1 cellular context compared by ENCODE assay signal in genomic region chr17:48830840-48831548, GRCh38.
TF ChIP-seq lines count a peak whose summit lies in the region.

CALCOCO2 (plus strand) TSS chr17:48831035; CDS start chr17:48841708, 10,673 bp downstream.

TF ChIP-seq in K562, 482 proteins besides CTCF, POLR2A, EP300 and RAD21 (continued from another document and continues in another):
- TF ChIP-seq, protein P1, sequence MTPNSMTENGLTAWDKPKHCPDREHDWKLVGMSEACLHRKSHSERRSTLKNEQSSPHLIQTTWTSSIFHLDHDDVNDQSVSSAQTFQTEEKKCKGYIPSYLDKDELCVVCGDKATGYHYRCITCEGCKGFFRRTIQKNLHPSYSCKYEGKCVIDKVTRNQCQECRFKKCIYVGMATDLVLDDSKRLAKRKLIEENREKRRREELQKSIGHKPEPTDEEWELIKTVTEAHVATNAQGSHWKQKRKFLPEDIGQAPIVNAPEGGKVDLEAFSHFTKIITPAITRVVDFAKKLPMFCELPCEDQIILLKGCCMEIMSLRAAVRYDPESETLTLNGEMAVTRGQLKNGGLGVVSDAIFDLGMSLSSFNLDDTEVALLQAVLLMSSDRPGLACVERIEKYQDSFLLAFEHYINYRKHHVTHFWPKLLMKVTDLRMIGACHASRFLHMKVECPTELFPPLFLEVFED (CRISPR knock-in tag; conservative IDR thresholded peaks at IDR 0.05): 0 out of 2 replicates have a peak, but pooled peaks have one; percentile 27
- TF ChIP-seq HOMEZ (CRISPR knock-in tag; IDR thresholded peaks at IDR 0.05) (no peak), E2F3 (CRISPR knock-in tag; IDR thresholded peaks at IDR 0.05) (0 out of 2 replicates have a peak, but pooled peaks have one; percentile 43), ATF1 (CRISPR knock-in tag; IDR thresholded peaks at IDR 0.05) (peak; percentile 53; the same call in 1 of the 2 replicates), ATF1 (tag; IDR thresholded peaks at IDR 0.05) (peak; percentile 93), TAF1 (IDR thresholded peaks at IDR 0.05; ENCODE audit: control insufficient read depth, extremely low read depth, insufficient read depth, low read length, severe bottlenecking) (peak; percentile 73), NFRKB (IDR thresholded peaks at IDR 0.05; ENCODE audit: low read depth) (no peak; the same call in 1 of the 2 replicates), YY1 (IDR thresholded peaks at IDR 0.05; ENCODE audit: borderline replicate concordance in 1 of 3, control insufficient read depth in 1 of 3, extremely low read depth in 1 of 3, insufficient read depth in 3 of 3, insufficient read length in 1 of 3, insufficient replicate concordance in 2 of 3, low read depth in 1 of 3, low read length in 2 of 3) (peak in 1 of 3 experiments; percentile 15), KAT8 (IDR thresholded peaks at IDR 0.05; ENCODE audit: low read depth) (no peak), STAT5B (CRISPR knock-in tag; IDR thresholded peaks at IDR 0.05) (no peak), ZBTB8A (IDR thresholded peaks at IDR 0.05; ENCODE audit: partially characterized antibody) (no peak), NFATC3 (IDR thresholded peaks at IDR 0.05) (no peak), SOX6 (IDR thresholded peaks at IDR 0.05) (no peak), SP1 (CRISPR knock-in tag; IDR thresholded peaks at IDR 0.05) (peak; percentile 92), ERF (CRISPR knock-in tag; IDR thresholded peaks at IDR 0.05) (no peak), RFX5 (IDR thresholded peaks at IDR 0.05; ENCODE audit: low read depth, low read length) (no peak), DNMT1 (IDR thresholded peaks at IDR 0.05) (0 out of 2 replicates have a peak, but pooled peaks have one; percentile 47), STAG1 (CRISPR knock-in tag; IDR thresholded peaks at IDR 0.05; ENCODE audit: borderline replicate concordance) (no peak), PTRF (tag; IDR thresholded peaks at IDR 0.05) (no peak), SMAD3 (CRISPR knock-in tag; conservative IDR thresholded peaks at IDR 0.05) (no peak), ZNF175 (CRISPR knock-in tag; IDR thresholded peaks at IDR 0.05; ENCODE audit: low read depth) (0 out of 2 replicates have a peak, but pooled peaks have one; percentile 39), RBM39 (optimal IDR thresholded peaks at IDR 0.05; ENCODE audit: low read depth, low read length) (no peak), HMGN3 (IDR thresholded peaks at IDR 0.05; ENCODE audit: borderline replicate concordance, extremely low read depth, insufficient read length, low read depth, low read length) (peak; percentile 27), TRIM28 (IDR thresholded peaks at IDR 0.05) (no peak), NCOR1 (IDR thresholded peaks at IDR 0.05) (no peak), HNRNPH1 (optimal IDR thresholded peaks at IDR 0.05; ENCODE audit: low read depth, low read length) (no peak), CEBPB (tag; IDR thresholded peaks at IDR 0.05) (peak; percentile 98), ZNF668 (CRISPR knock-in tag; IDR thresholded peaks at IDR 0.05) (no peak), SMARCE1 (IDR thresholded peaks at IDR 0.05) (peak; percentile 56; the same call in 1 of the 2 replicates), ARHGAP35 (IDR thresholded peaks at IDR 0.05; ENCODE audit: partially characterized antibody) (no peak), SREBF1 (IDR thresholded peaks at IDR 0.05; ENCODE audit: borderline replicate concordance, low read depth, low read length) (no peak), NONO (IDR thresholded peaks at IDR 0.05; ENCODE audit: low read depth in 2 of 2, low read length in 1 of 2) (no peak), ZBTB43 (CRISPR knock-in tag; IDR thresholded peaks at IDR 0.05) (no peak), NCOA6 (IDR thresholded peaks at IDR 0.05) (no peak), SRSF1 (IDR thresholded peaks at IDR 0.05; ENCODE audit: low read depth, low read length) (no peak), ZSCAN29 (IDR thresholded peaks at IDR 0.05) (no peak), TAF7 (tag; IDR thresholded peaks at IDR 0.05) (peak; percentile 55), KLF1 (tag; IDR thresholded peaks at IDR 0.05) (no peak), ZNF384 (IDR thresholded peaks at IDR 0.05; ENCODE audit: low read depth, low read length) (no peak), NFE2 (IDR thresholded peaks at IDR 0.05; ENCODE audit: low read depth) (no peak), ZNF780A (CRISPR knock-in tag; IDR thresholded peaks at IDR 0.05) (no peak), EWSR1 (IDR thresholded peaks at IDR 0.05; ENCODE audit: borderline replicate concordance, low read depth, partially characterized antibody) (no peak), ZNF124 (CRISPR knock-in tag; IDR thresholded peaks at IDR 0.05) (no peak), NFYB (IDR thresholded peaks at IDR 0.05; ENCODE audit: extremely low read depth, insufficient read length) (no peak), ZBTB7A (IDR thresholded peaks at IDR 0.05; ENCODE audit: borderline replicate concordance, control insufficient read depth, low read depth, low read length) (no peak; the same call in 1 of the 2 replicates), HDAC2 (IDR thresholded peaks at IDR 0.05) (peak; percentile 50; the same call in 1 of the 2 replicates), PTTG1 (tag; IDR thresholded peaks at IDR 0.05; ENCODE audit: low read depth) (no peak), MNT (conservative IDR thresholded peaks at IDR 0.05) (peak; percentile 51 to 79), ZNF785 (CRISPR knock-in tag; IDR thresholded peaks at IDR 0.05) (no peak), ZNF24 (IDR thresholded peaks at IDR 0.05) (no peak), TARDBP (IDR thresholded peaks at IDR 0.05) (0 out of 2 replicates have a peak, but pooled peaks have one; percentile 44), SRF (CRISPR knock-in tag; IDR thresholded peaks at IDR 0.05) (peak in 1 of 2 experiments; percentile 6; a peak in 1 of 4 replicates), MCM3 (IDR thresholded peaks at IDR 0.05) (no peak), ATF3 (IDR thresholded peaks at IDR 0.05) (peak; percentile 98), ATF3 (CRISPR knock-in tag; conservative IDR thresholded peaks at IDR 0.05) (no peak; the same call in 1 of the 2 replicates)
- TF ChIP-seq, protein P2, sequence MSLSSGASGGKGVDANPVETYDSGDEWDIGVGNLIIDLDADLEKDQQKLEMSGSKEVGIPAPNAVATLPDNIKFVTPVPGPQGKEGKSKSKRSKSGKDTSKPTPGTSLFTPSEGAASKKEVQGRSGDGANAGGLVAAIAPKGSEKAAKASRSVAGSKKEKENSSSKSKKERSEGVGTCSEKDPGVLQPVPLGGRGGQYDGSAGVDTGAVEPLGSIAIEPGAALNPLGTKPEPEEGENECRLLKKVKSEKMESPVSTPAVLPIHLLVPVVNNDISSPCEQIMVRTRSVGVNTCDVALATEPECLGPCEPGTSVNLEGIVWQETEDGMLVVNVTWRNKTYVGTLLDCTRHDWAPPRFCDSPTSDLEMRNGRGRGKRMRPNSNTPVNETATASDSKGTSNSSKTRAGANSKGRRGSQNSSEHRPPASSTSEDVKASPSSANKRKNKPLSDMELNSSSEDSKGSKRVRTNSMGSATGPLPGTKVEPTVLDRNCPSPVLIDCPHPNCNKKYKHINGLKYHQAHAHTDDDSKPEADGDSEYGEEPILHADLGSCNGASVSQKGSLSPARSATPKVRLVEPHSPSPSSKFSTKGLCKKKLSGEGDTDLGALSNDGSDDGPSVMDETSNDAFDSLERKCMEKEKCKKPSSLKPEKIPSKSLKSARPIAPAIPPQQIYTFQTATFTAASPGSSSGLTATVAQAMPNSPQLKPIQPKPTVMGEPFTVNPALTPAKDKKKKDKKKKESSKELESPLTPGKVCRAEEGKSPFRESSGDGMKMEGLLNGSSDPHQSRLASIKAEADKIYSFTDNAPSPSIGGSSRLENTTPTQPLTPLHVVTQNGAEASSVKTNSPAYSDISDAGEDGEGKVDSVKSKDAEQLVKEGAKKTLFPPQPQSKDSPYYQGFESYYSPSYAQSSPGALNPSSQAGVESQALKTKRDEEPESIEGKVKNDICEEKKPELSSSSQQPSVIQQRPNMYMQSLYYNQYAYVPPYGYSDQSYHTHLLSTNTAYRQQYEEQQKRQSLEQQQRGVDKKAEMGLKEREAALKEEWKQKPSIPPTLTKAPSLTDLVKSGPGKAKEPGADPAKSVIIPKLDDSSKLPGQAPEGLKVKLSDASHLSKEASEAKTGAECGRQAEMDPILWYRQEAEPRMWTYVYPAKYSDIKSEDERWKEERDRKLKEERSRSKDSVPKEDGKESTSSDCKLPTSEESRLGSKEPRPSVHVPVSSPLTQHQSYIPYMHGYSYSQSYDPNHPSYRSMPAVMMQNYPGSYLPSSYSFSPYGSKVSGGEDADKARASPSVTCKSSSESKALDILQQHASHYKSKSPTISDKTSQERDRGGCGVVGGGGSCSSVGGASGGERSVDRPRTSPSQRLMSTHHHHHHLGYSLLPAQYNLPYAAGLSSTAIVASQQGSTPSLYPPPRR (CRISPR knock-in tag; IDR thresholded peaks at IDR 0.05; ENCODE audit: borderline replicate concordance): no peak
- TF ChIP-seq, protein P3, sequence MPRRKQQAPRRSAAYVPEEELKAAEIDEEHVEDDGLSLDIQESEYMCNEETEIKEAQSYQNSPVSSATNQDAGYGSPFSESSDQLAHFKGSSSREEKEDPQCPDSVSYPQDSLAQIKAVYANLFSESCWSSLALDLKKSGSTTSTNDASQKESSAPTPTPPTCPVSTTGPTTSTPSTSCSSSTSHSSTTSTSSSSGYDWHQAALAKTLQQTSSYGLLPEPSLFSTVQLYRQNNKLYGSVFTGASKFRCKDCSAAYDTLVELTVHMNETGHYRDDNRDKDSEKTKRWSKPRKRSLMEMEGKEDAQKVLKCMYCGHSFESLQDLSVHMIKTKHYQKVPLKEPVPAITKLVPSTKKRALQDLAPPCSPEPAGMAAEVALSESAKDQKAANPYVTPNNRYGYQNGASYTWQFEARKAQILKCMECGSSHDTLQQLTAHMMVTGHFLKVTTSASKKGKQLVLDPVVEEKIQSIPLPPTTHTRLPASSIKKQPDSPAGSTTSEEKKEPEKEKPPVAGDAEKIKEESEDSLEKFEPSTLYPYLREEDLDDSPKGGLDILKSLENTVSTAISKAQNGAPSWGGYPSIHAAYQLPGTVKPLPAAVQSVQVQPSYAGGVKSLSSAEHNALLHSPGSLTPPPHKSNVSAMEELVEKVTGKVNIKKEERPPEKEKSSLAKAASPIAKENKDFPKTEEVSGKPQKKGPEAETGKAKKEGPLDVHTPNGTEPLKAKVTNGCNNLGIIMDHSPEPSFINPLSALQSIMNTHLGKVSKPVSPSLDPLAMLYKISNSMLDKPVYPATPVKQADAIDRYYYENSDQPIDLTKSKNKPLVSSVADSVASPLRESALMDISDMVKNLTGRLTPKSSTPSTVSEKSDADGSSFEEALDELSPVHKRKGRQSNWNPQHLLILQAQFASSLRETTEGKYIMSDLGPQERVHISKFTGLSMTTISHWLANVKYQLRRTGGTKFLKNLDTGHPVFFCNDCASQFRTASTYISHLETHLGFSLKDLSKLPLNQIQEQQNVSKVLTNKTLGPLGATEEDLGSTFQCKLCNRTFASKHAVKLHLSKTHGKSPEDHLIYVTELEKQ (CRISPR knock-in tag; IDR thresholded peaks at IDR 0.05): 0 out of 2 replicates have a peak, but pooled peaks have one; percentile 26
- TF ChIP-seq, protein P4, sequence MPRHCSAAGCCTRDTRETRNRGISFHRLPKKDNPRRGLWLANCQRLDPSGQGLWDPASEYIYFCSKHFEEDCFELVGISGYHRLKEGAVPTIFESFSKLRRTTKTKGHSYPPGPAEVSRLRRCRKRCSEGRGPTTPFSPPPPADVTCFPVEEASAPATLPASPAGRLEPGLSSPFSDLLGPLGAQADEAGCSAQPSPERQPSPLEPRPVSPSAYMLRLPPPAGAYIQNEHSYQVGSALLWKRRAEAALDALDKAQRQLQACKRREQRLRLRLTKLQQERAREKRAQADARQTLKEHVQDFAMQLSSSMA (CRISPR knock-in tag; IDR thresholded peaks at IDR 0.05): no peak
- TF ChIP-seq, protein P5, sequence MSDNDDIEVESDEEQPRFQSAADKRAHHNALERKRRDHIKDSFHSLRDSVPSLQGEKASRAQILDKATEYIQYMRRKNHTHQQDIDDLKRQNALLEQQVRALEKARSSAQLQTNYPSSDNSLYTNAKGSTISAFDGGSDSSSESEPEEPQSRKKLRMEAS (CRISPR knock-in tag; IDR thresholded peaks at IDR 0.05): peak; percentile 33; the same call in 1 of the 2 replicates
